In genomic region chr11:6414874-6415328, GRCh38 we compare ENCODE assay signal across 13 cellular contexts. TPM values are rescaled to one million over a fixed set of nuclear protein-coding genes. Genes with fewer than 3 reads are reported as not detected.
A peak's percentile ranks its signal among the peaks of the same experiment; 100 is the strongest.
DNase-seq lines count a peak whose midpoint lies in the region; ATAC-seq and TF ChIP-seq lines count a peak whose summit lies in the region.
"Had no signal": no experiment of that assay in that cellular context is flagged by ENCODE, and none has a peak within 500 bp of the region (broad histone marks: within the 10 kb centered on the region; RNA-seq: fewer than 3 reads in every experiment).

No MANE protein-coding gene starts in this region.

- H3K4me3 ChIP-seq in HL-60 (replicated peaks; ENCODE audit: insufficient read depth, low read length) (no peak overlapping the region), SK-N-SH (ENCODE audit: low read depth in 2 of 2, low read length in 1 of 2) (no peak overlapping the region)

- TF ChIP-seq EP300 in SK-N-SH (IDR thresholded peaks at IDR 0.05; ENCODE audit: borderline replicate concordance in 1 of 2, low read depth in 1 of 2, low read length in 1 of 2): no peak

- no peak overlapping the region for H3K27ac ChIP-seq in HL-60 (replicated peaks)
- H3K27ac ChIP-seq in SK-N-SH (ENCODE audit: low read depth in 2 of 2, low read length in 1 of 2): no peak overlapping the region

- WGBS in SK-N-SH (ENCODE audit: low lambda C conversion rate): 76% methylated on average over 3 of the region's 3 CpGs

- peak; percentile 55 for DNase-seq in stimulated activated CD4-positive, alpha-beta T cell treated with anti-CD3 and anti-CD28 coated beads, Interleukin-15, amount 100 ng/mL, for 24 hours
- DNase-seq in stimulated activated CD4-positive, alpha-beta T cell treated with anti-CD3 and anti-CD28 coated beads, Interleukin-4, amount 100 ng/mL, for 1 hour: no peak
- peak; percentile 13 to 45 for DNase-seq in HL-60 (ENCODE audit: low read depth in 1 of 2, low spot score in 1 of 2)
- DNase-seq in activated CD8-positive, alpha-beta T cell treated with anti-CD3 and anti-CD28 coated beads, Interleukin-2, amount 10 ng/mL, durations not matched to agents 7 days and 5 days: peak; percentile 50
- DNase-seq in NCI-H2029 treated with DMSO at 0.1 percent for 48 hours (lab: John Stamatoyannopoulos, UW): no peak
- DNase-seq in left ventricle myocardium superior: no peak
- no peak for DNase-seq in SK-N-SH
- DNase-seq: naive B cell, NCI-H2171 had no signal

- H3K9ac ChIP-seq in SK-N-SH: no peak overlapping the region

- no peak overlapping the region for H2AFZ ChIP-seq in SK-N-SH (ENCODE audit: low read depth)

- no peak overlapping the region for H3K4me3 Mint-ChIP-seq in activated CD8-positive, alpha-beta T cell treated with anti-CD3 and anti-CD28 coated beads, Interleukin-2, amount 10 ng/mL, durations not matched to agents 7 days and 5 days
- H3K4me3 Mint-ChIP-seq: brain, naive B cell had no signal

- no peak for TF ChIP-seq RAD21 in SK-N-SH (IDR thresholded peaks at IDR 0.05; ENCODE audit: low read length)

- peaks cover 8% of the 10 kb centered on the region for H3K36me3 Mint-ChIP-seq in activated CD8-positive, alpha-beta T cell treated with anti-CD3 and anti-CD28 coated beads, Interleukin-2, amount 10 ng/mL, durations not matched to agents 7 days and 5 days (ENCODE audit: low read depth)

- H3F3A ChIP-seq in SK-N-SH (replicated peaks; ENCODE audit: insufficient read depth): no peaks in the 10 kb centered on the region

- H4K20me1 ChIP-seq in SK-N-SH (ENCODE audit: insufficient read depth): no peaks in the 10 kb centered on the region

- intact Hi-C loops in left ventricle myocardium superior (cut with micrococcal nuclease): no loop called here

- H3K79me2 ChIP-seq in SK-N-SH (ENCODE audit: insufficient read depth): 0 out of 2 replicates have a peak, but pooled peaks cover 5% of the 10 kb centered on the region

- no peak overlapping the region for H3K27ac Mint-ChIP-seq in activated CD8-positive, alpha-beta T cell treated with anti-CD3 and anti-CD28 coated beads, Interleukin-2, amount 10 ng/mL, durations not matched to agents 7 days and 5 days
- H3K27ac Mint-ChIP-seq: brain, naive B cell had no signal

- H3K9me2 ChIP-seq in SK-N-SH: no peaks in the 10 kb centered on the region

- H3K27me3 ChIP-seq in HL-60 (ENCODE audit: insufficient read depth, poor library complexity, severe bottlenecking): peaks cover 26% of the 10 kb centered on the region
- no peaks in the 10 kb centered on the region for H3K27me3 ChIP-seq in SK-N-SH (ENCODE audit: insufficient read depth)

- no peaks in the 10 kb centered on the region for H3K27me3 Mint-ChIP-seq in activated CD8-positive, alpha-beta T cell treated with anti-CD3 and anti-CD28 coated beads, Interleukin-2, amount 10 ng/mL, durations not matched to agents 7 days and 5 days (ENCODE audit: low read depth)
- H3K27me3 Mint-ChIP-seq: brain, naive B cell had no signal

- H3K9me3 ChIP-seq in SK-N-SH: no peaks in the 10 kb centered on the region

- H3K4me2 ChIP-seq in SK-N-SH: no peak overlapping the region

- TF ChIP-seq CTCF in HL-60 (IDR thresholded peaks at IDR 0.05; ENCODE audit: insufficient read depth, low read length): no peak
- no peak for TF ChIP-seq CTCF in SK-N-SH (IDR thresholded peaks at IDR 0.05)

- no peaks in the 10 kb centered on the region for H3K9me3 Mint-ChIP-seq in activated CD8-positive, alpha-beta T cell treated with anti-CD3 and anti-CD28 coated beads, Interleukin-2, amount 10 ng/mL, durations not matched to agents 7 days and 5 days (ENCODE audit: insufficient read depth)
- H3K9me3 Mint-ChIP-seq: brain, naive B cell had no signal

- ATAC-seq in activated CD8-positive, alpha-beta T cell treated with anti-CD3 and anti-CD28 coated beads, Interleukin-2, amount 10 ng/mL, durations not matched to agents 7 days and 5 days: no peak
- ATAC-seq in left ventricle myocardium superior: no peak
- ATAC-seq in HG03039 (IDR thresholded peaks at IDR 0.05; ENCODE audit: unreplicated experiment): no peak
- ATAC-seq: Right ventricle myocardium inferior, sciatic nerve had no signal

- H3K4me1 ChIP-seq in SK-N-SH (ENCODE audit: control insufficient read depth in 1 of 2, insufficient read depth in 2 of 2, low read depth in 1 of 2, low read length in 1 of 2): peaks cover 0 to 10% of the 10 kb centered on the region in 2 experiments; a peak in 1 of 4 replicates

- CTCF ChIA-PET in activated CD8-positive, alpha-beta T cell treated with anti-CD3 and anti-CD28 coated beads, Interleukin-2, amount 10 ng/mL, durations not matched to agents 7 days and 5 days (lab: Charles Lee): interaction anchor here (0.9 to 2.3 kb wide), 4 partner anchors 11 to 36 kb away, joined by 3 to 23 read pairs (median 8); no protein-coding TSS in a partner anchor
- CTCF ChIA-PET in SK-N-SH (lab: Yijun Ruan, JAX): interaction anchor here (0.9 kb wide), 1 partner anchor 36 kb away, joined by 3 read pairs; no protein-coding TSS in a partner anchor

- peaks cover 0 to 10% of the 10 kb centered on the region in 2 experiments for H3K36me3 ChIP-seq in SK-N-SH (replicated peaks in 1 of 2; ENCODE audit: control insufficient read depth in 1 of 2, insufficient read depth in 2 of 2, low read length in 1 of 2)

- H3K4me1 Mint-ChIP-seq in activated CD8-positive, alpha-beta T cell treated with anti-CD3 and anti-CD28 coated beads, Interleukin-2, amount 10 ng/mL, durations not matched to agents 7 days and 5 days (ENCODE audit: low read depth): peaks cover 9% of the 10 kb centered on the region

- POLR2A ChIA-PET in activated CD8-positive, alpha-beta T cell treated with anti-CD3 and anti-CD28 coated beads, Interleukin-2, amount 10 ng/mL, durations not matched to agents 7 days and 5 days (lab: Charles Lee): interaction anchor here (2.1 kb wide), 1 partner anchor 12 kb away, joined by 22 read pairs; no protein-coding TSS in a partner anchor
- POLR2A ChIA-PET in SK-N-SH (lab: Yijun Ruan, JAX): interaction anchor here (0.6 kb wide), 1 partner anchor 199 kb away, joined by 3 read pairs; no protein-coding TSS in a partner anchor

TF ChIP-seq in SK-N-SH, 30 proteins besides CTCF, POLR2A, EP300 and RAD21:
- no peak for TF ChIP-seq CHD2 (IDR thresholded peaks at IDR 0.05; ENCODE audit: low read length, partially characterized antibody)
- no peak for TF ChIP-seq TCF12 (IDR thresholded peaks at IDR 0.05)
- no peak for TF ChIP-seq RFX5 (IDR thresholded peaks at IDR 0.05; ENCODE audit: low read length)
- no peak for TF ChIP-seq MEF2A (IDR thresholded peaks at IDR 0.05; ENCODE audit: borderline replicate concordance, low read depth)

RNA-seq across cellular contexts. Expression of gene APBB1, which starts 4.0 kb away (rescaled TPM):
- total RNA-seq in activated CD8-positive, alpha-beta T cell treated with anti-CD3 and anti-CD28 coated beads, Interleukin-2, amount 10 ng/mL, durations not matched to agents 7 days and 5 days: 10 to 100 TPM; 51.7 to 52.4 TPM
- total RNA-seq in left ventricle myocardium superior: 87.6 TPM
- polyA plus RNA-seq in SK-N-SH (2012; rRNA removed): 32.9 and 35.9 TPM in 2 replicates
- 15.9 and 26.3 TPM in 2 replicates for polyA plus RNA-seq in SK-N-SH (2012; cell fraction: cytosol; rRNA removed)
- 49.9 and 56.0 TPM in 2 replicates for polyA plus RNA-seq in SK-N-SH (2012; cell fraction: nucleus; rRNA removed)

RNA-seq across cellular contexts. Expression of gene SMPD1, which starts 24.6 kb away (rescaled TPM):
- 10 to 100 TPM; 35.5 to 37.1 TPM for total RNA-seq in activated CD8-positive, alpha-beta T cell treated with anti-CD3 and anti-CD28 coated beads, Interleukin-2, amount 10 ng/mL, durations not matched to agents 7 days and 5 days
- total RNA-seq in left ventricle myocardium superior: 60.9 TPM
- polyA plus RNA-seq in SK-N-SH (2012; rRNA removed): 59.6 and 69.2 TPM in 2 replicates
- polyA plus RNA-seq in SK-N-SH (2012; cell fraction: cytosol; rRNA removed): 43.5 and 52.1 TPM in 2 replicates
- polyA plus RNA-seq in SK-N-SH (2012; cell fraction: nucleus; rRNA removed): 60.6 and 70.4 TPM in 2 replicates

RNA-seq across cellular contexts. Expression of gene HPX, which starts 25.9 kb away (rescaled TPM):
- not detected for total RNA-seq in activated CD8-positive, alpha-beta T cell treated with anti-CD3 and anti-CD28 coated beads, Interleukin-2, amount 10 ng/mL, durations not matched to agents 7 days and 5 days
- not detected for total RNA-seq in left ventricle myocardium superior
- 1.8 and 2.3 TPM in 2 replicates for polyA plus RNA-seq in SK-N-SH (2012; rRNA removed)
- 0.24 and 0.34 TPM in 2 replicates for polyA plus RNA-seq in SK-N-SH (2012; cell fraction: cytosol; rRNA removed)
- polyA plus RNA-seq in SK-N-SH (2012; cell fraction: nucleus; rRNA removed): 21.2 and 22.4 TPM in 2 replicates
- total RNA-seq: Right ventricle myocardium inferior had no signal

RNA-seq across cellular contexts. Expression of gene TRIM3, which starts 58.8 kb away (rescaled TPM):
- total RNA-seq in activated CD8-positive, alpha-beta T cell treated with anti-CD3 and anti-CD28 coated beads, Interleukin-2, amount 10 ng/mL, durations not matched to agents 7 days and 5 days: 1 to 10 TPM; 5.7 to 7.5 TPM
- 14.4 TPM for total RNA-seq in left ventricle myocardium superior
- polyA plus RNA-seq in SK-N-SH (2012; rRNA removed): 22.8 and 26.6 TPM in 2 replicates
- 6.0 and 10.2 TPM in 2 replicates for polyA plus RNA-seq in SK-N-SH (2012; cell fraction: cytosol; rRNA removed)
- 136 and 151 TPM in 2 replicates for polyA plus RNA-seq in SK-N-SH (2012; cell fraction: nucleus; rRNA removed)

Comparison
In these comparisons a context has a peak if more than half of its experiments do, and no peak if none do; other contexts are left out.
1. DNase-seq: peak in stimulated activated CD4-positive, alpha-beta T cell treated with anti-CD3 and anti-CD28 coated beads, Interleukin-15, amount 100 ng/mL, for 24 hours (single experiment), HL-60 (2 of 2) and activated CD8-positive, alpha-beta T cell treated with anti-CD3 and anti-CD28 coated beads, Interleukin-2, amount 10 ng/mL, durations not matched to agents 7 days and 5 days (single experiment); none in stimulated activated CD4-positive, alpha-beta T cell treated with anti-CD3 and anti-CD28 coated beads, Interleukin-4, amount 100 ng/mL, for 1 hour (single experiment), NCI-H2029 treated with DMSO at 0.1 percent for 48 hours (single experiment), left ventricle myocardium superior (single experiment) and SK-N-SH (single experiment).